29 cellular contexts compared by ENCODE assay signal in the genomic region with DNA sequence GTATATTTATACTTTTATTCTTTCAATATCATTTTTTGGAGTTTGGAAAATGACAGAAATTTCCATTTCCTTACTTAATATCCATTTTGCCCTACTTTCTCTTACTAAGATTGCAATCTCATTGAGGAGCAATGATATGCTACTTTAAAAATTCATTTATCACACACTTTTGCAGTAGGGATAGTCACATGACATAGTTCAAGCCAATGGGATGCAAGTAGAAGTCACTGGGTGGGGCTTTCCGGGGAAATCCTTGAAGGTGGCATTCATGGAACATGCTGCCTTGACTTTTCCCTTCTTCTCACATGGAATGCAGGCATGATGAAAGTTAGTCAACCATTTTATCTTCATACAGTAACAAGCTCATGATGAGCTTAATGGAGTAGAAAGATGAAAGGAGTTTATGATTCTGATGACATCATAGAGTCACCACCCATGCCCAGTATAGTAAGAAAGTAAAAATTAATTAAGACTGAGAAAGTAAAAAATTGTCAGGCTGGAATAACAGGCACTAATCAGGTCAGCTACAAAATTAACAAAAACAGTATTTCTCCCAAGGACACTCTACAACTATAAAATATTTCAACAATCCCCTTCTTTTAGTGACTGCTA. TPM values are rescaled to one million over a fixed set of nuclear protein-coding genes. Genes with fewer than 3 reads are reported as not detected.
"Had no signal": no experiment of that assay in that cellular context is flagged by ENCODE, and none has a peak within 500 bp of the region (broad histone marks: within the 10 kb centered on the region; RNA-seq: fewer than 3 reads in every experiment).

No MANE protein-coding gene starts in this region.

- H3K36me3 Mint-ChIP-seq: activated naive CD8-positive, alpha-beta T cell had no signal

- H3K9me3 Mint-ChIP-seq: activated CD4-positive, alpha-beta memory T cell treated with anti-CD3 and anti-CD28 coated beads, Interleukin-2, amount 10 ng/mL, durations not matched to agents 7 days and 5 days; activated T-helper 17 cell treated with anti-CD3 and anti-CD28 coated beads, Interleukin-2, amount 50 U/mL, for 72 hours had no signal

- DNase-seq: activated CD4-positive, alpha-beta memory T cell treated with anti-CD3 and anti-CD28 coated beads, Interleukin-2, amount 10 ng/mL, durations not matched to agents 7 days and 5 days; activated CD4-positive, alpha-beta T cell treated with anti-CD3 and anti-CD28 coated beads for 1 hour; activated CD4-positive, alpha-beta T cell treated with anti-CD3 and anti-CD28 coated beads for 4 hours; activated CD4-positive, alpha-beta T cell treated with anti-CD3 and anti-CD28 coated beads, Interleukin-2, amount 10 ng/mL, durations not matched to agents 7 days and 5 days; activated CD4-positive, alpha-beta T cell treated with anti-CD3 and anti-CD28 coated beads, Interleukin-2, amount 50 U/mL, for 4 hours; activated CD8-positive, alpha-beta memory T cell treated with anti-CD3 and anti-CD28 coated beads for 24 hours; activated effector memory CD4-positive, alpha-beta T cell treated with Interleukin-2 at 50 U/mL for 16 hours; activated gamma-delta T cell treated with Interleukin-2 at 50 U/mL for 16 hours; activated naive CD4-positive, alpha-beta T cell treated with anti-CD3 and anti-CD28 coated beads, Interleukin-2, amount 50 U/mL, for 16 hours; activated naive CD4-positive, alpha-beta T cell treated with Interleukin-2 at 50 U/mL for 16 hours; activated T-cell treated with anti-CD3 and anti-CD28 coated beads, Interleukin-2, amount 50 U/mL, for 4 hours; amniotic stem cell; anterior cingulate cortex; brain microvascular endothelial cell; dorsolateral prefrontal cortex; effector memory CD4-positive, alpha-beta T cell; endodermal cell; foreskin fibroblast; head of caudate nucleus; T-helper 2 cell had no signal

- H3K27me3 ChIP-seq: brain microvascular endothelial cell, dorsolateral prefrontal cortex had no signal

- ATAC-seq: activated T-cell treated with anti-CD3 and anti-CD28 coated beads, Interleukin-2, amount 50 U/mL, for 4 hours; activated T-helper 17 cell treated with anti-CD3 and anti-CD28 coated beads, Interleukin-2, amount 50 U/mL, for 72 hours; esophagus mucosa had no signal

- H3K27ac Mint-ChIP-seq: activated CD4-positive, alpha-beta memory T cell treated with anti-CD3 and anti-CD28 coated beads, Interleukin-2, amount 10 ng/mL, durations not matched to agents 7 days and 5 days; activated CD4-positive, alpha-beta T cell treated with anti-CD3 and anti-CD28 coated beads, Interleukin-2, amount 10 ng/mL, durations not matched to agents 7 days and 5 days; activated naive CD8-positive, alpha-beta T cell; activated T-helper 17 cell treated with anti-CD3 and anti-CD28 coated beads, Interleukin-2, amount 50 U/mL, for 72 hours; dendritic cell treated with granulocyte-macrophage colony-stimulating factor and Interleukin-4, amounts not matched to agents 40 ng/mL and 50 ng/mL, for 4 days; endodermal cell had no signal

- H3K36me3 ChIP-seq: brain microvascular endothelial cell had no signal

- H3K27ac ChIP-seq: brain microvascular endothelial cell, coronary artery, dorsolateral prefrontal cortex, VCaP had no signal

- H3K4me1 Mint-ChIP-seq: activated CD4-positive, alpha-beta memory T cell treated with anti-CD3 and anti-CD28 coated beads, Interleukin-2, amount 10 ng/mL, durations not matched to agents 7 days and 5 days; activated CD4-positive, alpha-beta T cell treated with anti-CD3 and anti-CD28 coated beads, Interleukin-2, amount 10 ng/mL, durations not matched to agents 7 days and 5 days; activated T-helper 17 cell treated with anti-CD3 and anti-CD28 coated beads, Interleukin-2, amount 50 U/mL, for 72 hours; central memory CD8-positive, alpha-beta T cell had no signal

- H3K4me3 ChIP-seq: coronary artery, dorsolateral prefrontal cortex had no signal

- H3K4me3 Mint-ChIP-seq: activated CD4-positive, alpha-beta memory T cell treated with anti-CD3 and anti-CD28 coated beads, Interleukin-2, amount 10 ng/mL, durations not matched to agents 7 days and 5 days; activated CD4-positive, alpha-beta T cell treated with anti-CD3 and anti-CD28 coated beads, Interleukin-2, amount 10 ng/mL, durations not matched to agents 7 days and 5 days; activated naive CD8-positive, alpha-beta T cell; activated T-cell treated with anti-CD3 and anti-CD28 coated beads, Interleukin-2, amount 50 U/mL, for 4 hours; activated T-helper 17 cell treated with anti-CD3 and anti-CD28 coated beads, Interleukin-2, amount 50 U/mL, for 72 hours; central memory CD8-positive, alpha-beta T cell; dendritic cell treated with granulocyte-macrophage colony-stimulating factor and Interleukin-4, amounts not matched to agents 40 ng/mL and 50 ng/mL, for 4 days; endodermal cell; WTC11 had no signal

RNA-seq across cellular contexts. Expression of a gene that starts 33.4 kb away (rescaled TPM):
- total RNA-seq: activated CD4-positive, alpha-beta memory T cell treated with anti-CD3 and anti-CD28 coated beads, Interleukin-2, amount 10 ng/mL, durations not matched to agents 7 days and 5 days; activated CD4-positive, alpha-beta T cell treated with anti-CD3 and anti-CD28 coated beads, Interleukin-2, amount 10 ng/mL, durations not matched to agents 7 days and 5 days; bronchial epithelial cell; esophagus mucosa had no signal
